Comparison of ENCODE assay signal across 1 cellular context in the genomic region with DNA sequence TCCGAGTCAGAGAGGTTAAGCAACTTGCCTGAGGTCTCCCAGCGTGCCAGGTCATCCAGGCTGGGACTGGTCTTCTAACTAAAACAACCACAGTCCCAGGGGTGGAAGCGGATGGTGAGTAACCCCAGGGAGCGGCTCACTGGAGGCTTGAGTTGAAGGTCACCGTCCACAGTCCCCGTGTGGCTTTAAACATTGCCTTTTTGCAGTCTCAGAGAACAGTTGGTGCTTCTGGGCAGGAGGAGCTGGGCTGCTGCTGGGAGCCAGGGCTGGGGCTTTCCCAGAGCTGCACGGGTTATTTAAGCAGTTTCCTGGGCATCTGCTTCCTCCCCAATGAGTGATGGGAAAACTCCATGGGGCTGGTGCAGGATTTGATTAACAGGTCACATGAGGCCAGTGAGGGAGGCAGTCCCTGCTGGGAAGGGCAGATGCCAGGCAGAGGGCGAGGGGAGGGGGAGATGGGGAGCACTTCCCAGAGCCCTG.
TF ChIP-seq lines count a peak whose summit lies in the region.

No MANE protein-coding gene starts in this region.

TF ChIP-seq in WTC11, 78 proteins besides CTCF, POLR2A, EP300 and RAD21 (continued from another document):
- TF ChIP-seq, protein P1, sequence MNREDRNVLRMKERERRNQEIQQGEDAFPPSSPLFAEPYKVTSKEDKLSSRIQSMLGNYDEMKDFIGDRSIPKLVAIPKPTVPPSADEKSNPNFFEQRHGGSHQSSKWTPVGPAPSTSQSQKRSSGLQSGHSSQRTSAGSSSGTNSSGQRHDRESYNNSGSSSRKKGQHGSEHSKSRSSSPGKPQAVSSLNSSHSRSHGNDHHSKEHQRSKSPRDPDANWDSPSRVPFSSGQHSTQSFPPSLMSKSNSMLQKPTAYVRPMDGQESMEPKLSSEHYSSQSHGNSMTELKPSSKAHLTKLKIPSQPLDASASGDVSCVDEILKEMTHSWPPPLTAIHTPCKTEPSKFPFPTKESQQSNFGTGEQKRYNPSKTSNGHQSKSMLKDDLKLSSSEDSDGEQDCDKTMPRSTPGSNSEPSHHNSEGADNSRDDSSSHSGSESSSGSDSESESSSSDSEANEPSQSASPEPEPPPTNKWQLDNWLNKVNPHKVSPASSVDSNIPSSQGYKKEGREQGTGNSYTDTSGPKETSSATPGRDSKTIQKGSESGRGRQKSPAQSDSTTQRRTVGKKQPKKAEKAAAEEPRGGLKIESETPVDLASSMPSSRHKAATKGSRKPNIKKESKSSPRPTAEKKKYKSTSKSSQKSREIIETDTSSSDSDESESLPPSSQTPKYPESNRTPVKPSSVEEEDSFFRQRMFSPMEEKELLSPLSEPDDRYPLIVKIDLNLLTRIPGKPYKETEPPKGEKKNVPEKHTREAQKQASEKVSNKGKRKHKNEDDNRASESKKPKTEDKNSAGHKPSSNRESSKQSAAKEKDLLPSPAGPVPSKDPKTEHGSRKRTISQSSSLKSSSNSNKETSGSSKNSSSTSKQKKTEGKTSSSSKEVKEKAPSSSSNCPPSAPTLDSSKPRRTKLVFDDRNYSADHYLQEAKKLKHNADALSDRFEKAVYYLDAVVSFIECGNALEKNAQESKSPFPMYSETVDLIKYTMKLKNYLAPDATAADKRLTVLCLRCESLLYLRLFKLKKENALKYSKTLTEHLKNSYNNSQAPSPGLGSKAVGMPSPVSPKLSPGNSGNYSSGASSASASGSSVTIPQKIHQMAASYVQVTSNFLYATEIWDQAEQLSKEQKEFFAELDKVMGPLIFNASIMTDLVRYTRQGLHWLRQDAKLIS (CRISPR knock-in tag; IDR thresholded peaks at IDR 0.05; ENCODE audit: borderline replicate concordance), result no peak
- no peak for TF ChIP-seq JAZF1 (CRISPR knock-in tag; IDR thresholded peaks at IDR 0.05)
